In the genomic region with DNA sequence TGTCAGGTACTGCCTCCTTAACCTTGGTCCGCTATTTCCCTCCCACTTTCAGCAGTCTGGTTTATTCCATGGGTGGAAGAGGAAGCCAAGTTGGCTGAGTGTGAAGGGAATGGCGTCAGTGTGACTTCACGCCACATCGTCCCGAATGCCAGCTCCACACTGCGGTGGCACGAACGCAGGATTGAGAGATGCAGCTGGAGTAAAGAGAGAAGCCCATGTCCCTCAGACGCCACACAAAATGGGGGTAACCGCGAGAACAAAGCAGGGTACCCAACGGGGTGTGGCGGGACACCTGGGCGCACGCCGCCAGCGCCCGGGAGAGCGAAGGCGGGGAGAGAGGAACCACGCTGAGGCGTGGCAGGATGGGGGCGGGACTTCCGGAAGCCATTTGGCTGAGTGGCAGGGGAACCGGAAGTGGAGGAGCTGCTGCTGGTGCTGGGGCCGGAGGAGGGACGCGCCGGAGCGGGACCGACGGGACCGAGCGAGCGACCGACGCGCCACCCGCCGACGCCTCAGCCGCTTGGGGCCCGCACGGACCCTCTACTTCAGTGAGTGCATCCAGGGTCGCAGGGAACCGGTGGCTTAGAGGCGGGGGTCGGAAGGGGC, we compare ENCODE assay signal across 1 cellular context.
TF ChIP-seq lines count a peak whose summit lies in the region.

A gene with protein sequence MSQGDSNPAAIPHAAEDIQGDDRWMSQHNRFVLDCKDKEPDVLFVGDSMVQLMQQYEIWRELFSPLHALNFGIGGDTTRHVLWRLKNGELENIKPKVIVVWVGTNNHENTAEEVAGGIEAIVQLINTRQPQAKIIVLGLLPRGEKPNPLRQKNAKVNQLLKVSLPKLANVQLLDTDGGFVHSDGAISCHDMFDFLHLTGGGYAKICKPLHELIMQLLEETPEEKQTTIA (plus strand): TSS at position 417 of the 606 bp plus-strand sequence. CDS start 8,161 bp downstream, outside the sequence.

TF ChIP-seq in K562, 482 proteins besides CTCF, POLR2A, EP300 and RAD21 (continued from another document and continues in another):
- TF ChIP-seq, protein P1, sequence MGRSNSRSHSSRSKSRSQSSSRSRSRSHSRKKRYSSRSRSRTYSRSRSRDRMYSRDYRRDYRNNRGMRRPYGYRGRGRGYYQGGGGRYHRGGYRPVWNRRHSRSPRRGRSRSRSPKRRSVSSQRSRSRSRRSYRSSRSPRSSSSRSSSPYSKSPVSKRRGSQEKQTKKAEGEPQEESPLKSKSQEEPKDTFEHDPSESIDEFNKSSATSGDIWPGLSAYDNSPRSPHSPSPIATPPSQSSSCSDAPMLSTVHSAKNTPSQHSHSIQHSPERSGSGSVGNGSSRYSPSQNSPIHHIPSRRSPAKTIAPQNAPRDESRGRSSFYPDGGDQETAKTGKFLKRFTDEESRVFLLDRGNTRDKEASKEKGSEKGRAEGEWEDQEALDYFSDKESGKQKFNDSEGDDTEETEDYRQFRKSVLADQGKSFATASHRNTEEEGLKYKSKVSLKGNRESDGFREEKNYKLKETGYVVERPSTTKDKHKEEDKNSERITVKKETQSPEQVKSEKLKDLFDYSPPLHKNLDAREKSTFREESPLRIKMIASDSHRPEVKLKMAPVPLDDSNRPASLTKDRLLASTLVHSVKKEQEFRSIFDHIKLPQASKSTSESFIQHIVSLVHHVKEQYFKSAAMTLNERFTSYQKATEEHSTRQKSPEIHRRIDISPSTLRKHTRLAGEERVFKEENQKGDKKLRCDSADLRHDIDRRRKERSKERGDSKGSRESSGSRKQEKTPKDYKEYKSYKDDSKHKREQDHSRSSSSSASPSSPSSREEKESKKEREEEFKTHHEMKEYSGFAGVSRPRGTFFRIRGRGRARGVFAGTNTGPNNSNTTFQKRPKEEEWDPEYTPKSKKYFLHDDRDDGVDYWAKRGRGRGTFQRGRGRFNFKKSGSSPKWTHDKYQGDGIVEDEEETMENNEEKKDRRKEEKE (IDR thresholded peaks at IDR 0.05; ENCODE audit: borderline replicate concordance in 1 of 2, control insufficient read depth in 1 of 2, low read depth in 2 of 2, low read length in 1 of 2): no peak
- no peak for TF ChIP-seq TCF3 (CRISPR knock-in tag; IDR thresholded peaks at IDR 0.05)
- TF ChIP-seq, protein P2, sequence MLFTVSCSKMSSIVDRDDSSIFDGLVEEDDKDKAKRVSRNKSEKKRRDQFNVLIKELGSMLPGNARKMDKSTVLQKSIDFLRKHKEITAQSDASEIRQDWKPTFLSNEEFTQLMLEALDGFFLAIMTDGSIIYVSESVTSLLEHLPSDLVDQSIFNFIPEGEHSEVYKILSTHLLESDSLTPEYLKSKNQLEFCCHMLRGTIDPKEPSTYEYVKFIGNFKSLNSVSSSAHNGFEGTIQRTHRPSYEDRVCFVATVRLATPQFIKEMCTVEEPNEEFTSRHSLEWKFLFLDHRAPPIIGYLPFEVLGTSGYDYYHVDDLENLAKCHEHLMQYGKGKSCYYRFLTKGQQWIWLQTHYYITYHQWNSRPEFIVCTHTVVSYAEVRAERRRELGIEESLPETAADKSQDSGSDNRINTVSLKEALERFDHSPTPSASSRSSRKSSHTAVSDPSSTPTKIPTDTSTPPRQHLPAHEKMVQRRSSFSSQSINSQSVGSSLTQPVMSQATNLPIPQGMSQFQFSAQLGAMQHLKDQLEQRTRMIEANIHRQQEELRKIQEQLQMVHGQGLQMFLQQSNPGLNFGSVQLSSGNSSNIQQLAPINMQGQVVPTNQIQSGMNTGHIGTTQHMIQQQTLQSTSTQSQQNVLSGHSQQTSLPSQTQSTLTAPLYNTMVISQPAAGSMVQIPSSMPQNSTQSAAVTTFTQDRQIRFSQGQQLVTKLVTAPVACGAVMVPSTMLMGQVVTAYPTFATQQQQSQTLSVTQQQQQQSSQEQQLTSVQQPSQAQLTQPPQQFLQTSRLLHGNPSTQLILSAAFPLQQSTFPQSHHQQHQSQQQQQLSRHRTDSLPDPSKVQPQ (CRISPR knock-in tag; IDR thresholded peaks at IDR 0.05; ENCODE audit: borderline replicate concordance): no peak
- TF ChIP-seq, protein P3, sequence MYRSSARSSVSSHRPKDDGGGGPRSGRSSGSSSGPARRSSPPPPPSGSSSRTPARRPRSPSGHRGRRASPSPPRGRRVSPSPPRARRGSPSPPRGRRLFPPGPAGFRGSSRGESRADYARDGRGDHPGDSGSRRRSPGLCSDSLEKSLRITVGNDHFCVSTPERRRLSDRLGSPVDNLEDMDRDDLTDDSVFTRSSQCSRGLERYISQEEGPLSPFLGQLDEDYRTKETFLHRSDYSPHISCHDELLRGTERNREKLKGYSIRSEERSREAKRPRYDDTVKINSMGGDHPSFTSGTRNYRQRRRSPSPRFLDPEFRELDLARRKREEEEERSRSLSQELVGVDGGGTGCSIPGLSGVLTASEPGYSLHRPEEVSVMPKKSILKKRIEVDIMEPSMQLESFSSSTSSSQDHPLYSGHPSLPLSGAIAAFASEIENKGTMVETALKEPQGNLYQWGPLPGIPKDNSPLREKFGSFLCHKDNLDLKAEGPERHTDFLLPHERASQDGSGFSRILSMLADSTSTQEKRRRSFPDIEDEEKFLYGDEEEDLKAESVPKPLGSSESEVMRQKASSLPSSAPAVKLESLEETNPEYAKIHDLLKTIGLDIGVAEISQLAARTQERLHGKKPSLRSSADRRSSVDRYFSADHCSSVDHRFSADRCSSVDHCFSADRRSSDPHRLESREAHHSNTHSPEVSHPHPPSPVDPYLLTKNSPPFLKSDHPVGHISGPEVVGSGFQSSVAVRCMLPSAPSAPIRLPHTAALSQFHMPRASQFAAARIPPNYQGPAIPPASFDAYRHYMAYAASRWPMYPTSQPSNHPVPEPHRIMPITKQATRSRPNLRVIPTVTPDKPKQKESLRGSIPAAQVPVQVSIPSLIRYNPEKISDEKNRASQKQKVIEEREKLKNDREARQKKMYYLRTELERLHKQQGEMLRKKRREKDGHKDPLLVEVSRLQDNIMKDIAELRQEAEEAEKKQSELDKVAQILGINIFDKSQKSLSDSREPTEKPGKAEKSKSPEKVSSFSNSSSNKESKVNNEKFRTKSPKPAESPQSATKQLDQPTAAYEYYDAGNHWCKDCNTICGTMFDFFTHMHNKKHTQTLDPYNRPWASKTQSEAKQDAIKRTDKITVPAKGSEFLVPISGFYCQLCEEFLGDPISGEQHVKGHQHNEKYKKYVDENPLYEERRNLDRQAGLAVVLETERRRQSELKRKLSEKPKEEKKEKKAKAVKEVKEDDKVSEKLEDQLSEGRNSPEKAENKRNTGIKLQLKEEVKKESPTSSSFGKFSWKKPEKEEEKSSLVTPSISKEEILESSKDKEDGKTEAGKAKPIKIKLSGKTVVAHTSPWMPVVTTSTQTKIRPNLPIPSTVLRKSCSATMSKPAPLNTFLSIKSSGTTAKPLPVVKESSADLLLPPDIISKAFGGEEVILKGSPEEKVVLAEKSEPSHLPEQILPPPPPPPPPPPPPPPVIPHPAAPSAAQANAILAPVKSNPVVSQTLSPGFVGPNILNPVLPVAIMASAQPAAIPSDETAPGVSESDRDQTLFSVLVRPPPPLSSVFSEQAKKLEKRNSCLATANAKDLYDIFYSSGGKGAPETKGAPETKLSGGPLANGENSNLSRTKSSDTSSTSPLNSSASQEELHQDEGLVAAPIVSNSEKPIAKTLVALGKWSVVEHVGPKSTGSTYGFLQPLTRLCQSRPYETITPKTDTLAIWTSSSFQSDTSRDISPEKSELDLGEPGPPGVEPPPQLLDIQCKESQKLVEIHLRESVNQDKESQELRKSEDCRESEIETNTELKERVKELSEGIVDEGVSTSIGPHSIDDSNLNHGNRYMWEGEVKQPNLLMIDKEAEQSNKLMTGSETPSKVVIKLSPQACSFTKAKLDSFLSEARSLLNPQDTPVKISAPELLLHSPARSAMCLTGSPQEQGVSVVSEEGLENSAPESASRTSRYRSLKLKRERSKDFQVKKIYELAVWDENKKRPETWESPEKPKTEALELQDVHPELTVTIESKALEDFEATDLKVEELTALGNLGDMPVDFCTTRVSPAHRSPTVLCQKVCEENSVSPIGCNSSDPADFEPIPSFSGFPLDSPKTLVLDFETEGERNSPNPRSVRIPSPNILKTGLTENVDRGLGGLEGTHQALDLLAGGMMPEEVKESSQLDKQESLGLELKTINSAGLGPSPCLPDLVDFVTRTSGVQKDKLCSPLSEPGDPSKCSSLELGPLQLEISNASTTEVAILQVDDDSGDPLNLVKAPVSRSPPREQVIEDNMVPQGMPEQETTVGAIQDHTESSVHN (IDR thresholded peaks at IDR 0.05; ENCODE audit: borderline replicate concordance in 1 of 2, low read depth in 1 of 2): peak in 1 of 2 experiments; percentile 30; a peak in 1 of 4 replicates
- no peak for TF ChIP-seq SIX5 (IDR thresholded peaks at IDR 0.05; ENCODE audit: borderline replicate concordance in 1 of 2, insufficient read depth in 1 of 2, low read depth in 1 of 2, low read length in 2 of 2)
- TF ChIP-seq COPS2 (conservative IDR thresholded peaks at IDR 0.05): no peak
- no peak for TF ChIP-seq MAFF (IDR thresholded peaks at IDR 0.05; ENCODE audit: low read length)
- TF ChIP-seq HDGF (IDR thresholded peaks at IDR 0.05): no peak
- TF ChIP-seq LEF1 (IDR thresholded peaks at IDR 0.05): no peak
- TF ChIP-seq ZZZ3 (IDR thresholded peaks at IDR 0.05): no peak
- TF ChIP-seq, protein P4, sequence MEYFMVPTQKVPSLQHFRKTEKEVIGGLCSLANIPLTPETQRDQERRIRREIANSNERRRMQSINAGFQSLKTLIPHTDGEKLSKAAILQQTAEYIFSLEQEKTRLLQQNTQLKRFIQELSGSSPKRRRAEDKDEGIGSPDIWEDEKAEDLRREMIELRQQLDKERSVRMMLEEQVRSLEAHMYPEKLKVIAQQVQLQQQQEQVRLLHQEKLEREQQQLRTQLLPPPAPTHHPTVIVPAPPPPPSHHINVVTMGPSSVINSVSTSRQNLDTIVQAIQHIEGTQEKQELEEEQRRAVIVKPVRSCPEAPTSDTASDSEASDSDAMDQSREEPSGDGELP (CRISPR knock-in tag; IDR thresholded peaks at IDR 0.05; ENCODE audit: borderline replicate concordance): peak; percentile 92
- TF ChIP-seq, protein P5, sequence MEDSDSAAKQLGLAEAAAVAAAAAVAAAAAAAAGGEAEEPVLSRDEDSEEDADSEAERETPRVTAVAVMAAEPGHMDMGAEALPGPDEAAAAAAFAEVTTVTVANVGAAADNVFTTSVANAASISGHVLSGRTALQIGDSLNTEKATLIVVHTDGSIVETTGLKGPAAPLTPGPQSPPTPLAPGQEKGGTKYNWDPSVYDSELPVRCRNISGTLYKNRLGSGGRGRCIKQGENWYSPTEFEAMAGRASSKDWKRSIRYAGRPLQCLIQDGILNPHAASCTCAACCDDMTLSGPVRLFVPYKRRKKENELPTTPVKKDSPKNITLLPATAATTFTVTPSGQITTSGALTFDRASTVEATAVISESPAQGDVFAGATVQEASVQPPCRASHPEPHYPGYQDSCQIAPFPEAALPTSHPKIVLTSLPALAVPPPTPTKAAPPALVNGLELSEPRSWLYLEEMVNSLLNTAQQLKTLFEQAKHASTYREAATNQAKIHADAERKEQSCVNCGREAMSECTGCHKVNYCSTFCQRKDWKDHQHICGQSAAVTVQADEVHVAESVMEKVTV (CRISPR knock-in tag; IDR thresholded peaks at IDR 0.05): no peak
- no peak for TF ChIP-seq ZFP30 (CRISPR knock-in tag; IDR thresholded peaks at IDR 0.05; ENCODE audit: borderline replicate concordance)
- no peak for TF ChIP-seq SMARCC2 (IDR thresholded peaks at IDR 0.05; ENCODE audit: low read depth)
- TF ChIP-seq SRSF3 (IDR thresholded peaks at IDR 0.05; ENCODE audit: insufficient read depth, low read length): no peak
- peak; percentile 36; the same call in 1 of the 2 replicates for TF ChIP-seq CBX1 (IDR thresholded peaks at IDR 0.05; ENCODE audit: low read depth)
- TF ChIP-seq RBM25 (IDR thresholded peaks at IDR 0.05; ENCODE audit: low read depth, low read length, severe bottlenecking): no peak
- TF ChIP-seq, protein P6, sequence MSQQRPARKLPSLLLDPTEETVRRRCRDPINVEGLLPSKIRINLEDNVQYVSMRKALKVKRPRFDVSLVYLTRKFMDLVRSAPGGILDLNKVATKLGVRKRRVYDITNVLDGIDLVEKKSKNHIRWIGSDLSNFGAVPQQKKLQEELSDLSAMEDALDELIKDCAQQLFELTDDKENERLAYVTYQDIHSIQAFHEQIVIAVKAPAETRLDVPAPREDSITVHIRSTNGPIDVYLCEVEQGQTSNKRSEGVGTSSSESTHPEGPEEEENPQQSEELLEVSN (IDR thresholded peaks at IDR 0.05; ENCODE audit: borderline replicate concordance in 1 of 2, extremely low read depth in 1 of 2, insufficient read depth in 1 of 2, insufficient read length in 1 of 2, low read depth in 1 of 2, low read length in 1 of 2, poor library complexity in 1 of 2, severe bottlenecking in 1 of 2): peak; percentile 84 to 93
- no peak for TF ChIP-seq ZNF3 (CRISPR knock-in tag; IDR thresholded peaks at IDR 0.05)
- TF ChIP-seq WHSC1 (IDR thresholded peaks at IDR 0.05; ENCODE audit: low read length): no peak
- no peak for TF ChIP-seq SMARCA4 (IDR thresholded peaks at IDR 0.05)
- TF ChIP-seq, protein P7, sequence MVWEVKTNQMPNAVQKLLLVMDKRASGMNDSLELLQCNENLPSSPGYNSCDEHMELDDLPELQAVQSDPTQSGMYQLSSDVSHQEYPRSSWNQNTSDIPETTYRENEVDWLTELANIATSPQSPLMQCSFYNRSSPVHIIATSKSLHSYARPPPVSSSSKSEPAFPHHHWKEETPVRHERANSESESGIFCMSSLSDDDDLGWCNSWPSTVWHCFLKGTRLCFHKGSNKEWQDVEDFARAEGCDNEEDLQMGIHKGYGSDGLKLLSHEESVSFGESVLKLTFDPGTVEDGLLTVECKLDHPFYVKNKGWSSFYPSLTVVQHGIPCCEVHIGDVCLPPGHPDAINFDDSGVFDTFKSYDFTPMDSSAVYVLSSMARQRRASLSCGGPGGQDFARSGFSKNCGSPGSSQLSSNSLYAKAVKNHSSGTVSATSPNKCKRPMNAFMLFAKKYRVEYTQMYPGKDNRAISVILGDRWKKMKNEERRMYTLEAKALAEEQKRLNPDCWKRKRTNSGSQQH (CRISPR knock-in tag; IDR thresholded peaks at IDR 0.05): no peak
- peak; percentile 23; the same call in 1 of the 2 replicates for TF ChIP-seq RB1 (IDR thresholded peaks at IDR 0.05; ENCODE audit: low read depth)
- TF ChIP-seq, protein P8, sequence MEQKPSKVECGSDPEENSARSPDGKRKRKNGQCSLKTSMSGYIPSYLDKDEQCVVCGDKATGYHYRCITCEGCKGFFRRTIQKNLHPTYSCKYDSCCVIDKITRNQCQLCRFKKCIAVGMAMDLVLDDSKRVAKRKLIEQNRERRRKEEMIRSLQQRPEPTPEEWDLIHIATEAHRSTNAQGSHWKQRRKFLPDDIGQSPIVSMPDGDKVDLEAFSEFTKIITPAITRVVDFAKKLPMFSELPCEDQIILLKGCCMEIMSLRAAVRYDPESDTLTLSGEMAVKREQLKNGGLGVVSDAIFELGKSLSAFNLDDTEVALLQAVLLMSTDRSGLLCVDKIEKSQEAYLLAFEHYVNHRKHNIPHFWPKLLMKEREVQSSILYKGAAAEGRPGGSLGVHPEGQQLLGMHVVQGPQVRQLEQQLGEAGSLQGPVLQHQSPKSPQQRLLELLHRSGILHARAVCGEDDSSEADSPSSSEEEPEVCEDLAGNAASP (IDR thresholded peaks at IDR 0.05): no peak
- peak; percentile 84; the same call in 1 of the 2 replicates for TF ChIP-seq PHF8 (IDR thresholded peaks at IDR 0.05; ENCODE audit: borderline replicate concordance, low read length)
